20 cellular contexts compared by ENCODE assay signal in the genomic region with DNA sequence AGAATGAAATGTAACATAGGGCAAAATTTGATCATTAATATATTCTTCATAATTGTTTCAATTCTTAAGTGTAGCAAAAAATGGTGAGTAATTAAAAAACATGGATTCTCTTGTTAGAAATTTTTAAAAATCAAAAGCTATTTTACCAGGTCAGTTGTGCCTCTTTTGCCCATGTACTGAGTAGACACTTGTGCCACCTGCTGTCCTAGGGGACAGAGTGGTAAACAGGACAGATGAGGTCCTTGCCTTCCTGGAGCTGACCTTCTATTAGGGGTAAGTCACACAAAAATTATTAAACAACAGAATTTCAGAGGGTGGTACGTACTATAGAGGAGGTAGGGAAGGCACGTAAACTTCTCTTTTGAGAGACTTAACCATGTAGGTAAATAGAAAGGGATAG. TPM values are rescaled to one million over a fixed set of nuclear protein-coding genes. Genes with fewer than 3 reads are reported as not detected.
A peak's percentile ranks its signal among the peaks of the same experiment; 100 is the strongest.
DNase-seq lines count a peak whose midpoint lies in the region; ATAC-seq, FAIRE-seq and TF ChIP-seq lines count a peak whose summit lies in the region.
"Had no signal": no experiment of that assay in that cellular context is flagged by ENCODE, and none has a peak within 500 bp of the region (broad histone marks: within the 10 kb centered on the region; RNA-seq: fewer than 3 reads in every experiment).

No MANE protein-coding gene starts in this region.

- H3K36me3 ChIP-seq in left ventricle myocardium inferior, result no peaks in the 10 kb centered on the region
- H3K36me3 ChIP-seq in MM.1S (replicated peaks; ENCODE audit: insufficient read depth, low read length), result no peaks in the 10 kb centered on the region
- no peaks in the 10 kb centered on the region for H3K36me3 ChIP-seq in GM12878 (ENCODE audit: control insufficient read depth in 2 of 2, insufficient read depth in 2 of 2, low read length in 1 of 2)
- peaks cover 19% of the 10 kb centered on the region for H3K36me3 ChIP-seq in neutrophil
- H3K36me3 ChIP-seq in MG63, result no peaks in the 10 kb centered on the region
- H3K36me3 ChIP-seq: SJCRH30 had no signal

- H3K27ac ChIP-seq in left ventricle myocardium inferior (replicated peaks) (no peak overlapping the region), MM.1S (ENCODE audit: low read length) (no peak overlapping the region), GM12878 (ENCODE audit: control insufficient read depth, insufficient read depth) (no peak overlapping the region), neutrophil (peak overlapping the region; percentile 99)
- H3K27ac ChIP-seq: RWPE1, SJCRH30 had no signal

- H3K4me2 ChIP-seq in MM.1S (ENCODE audit: low read depth, low read length) (no peak overlapping the region), GM12878 (ENCODE audit: control insufficient read depth, insufficient read depth) (no peak overlapping the region)

- in situ Hi-C loops in GM12878 (cut with MboI) (no loop called here), ACHN (cut with HindIII; ENCODE audit: low pct_ligation_motif_present, low pct_unique_long_range_greater_than_20kb, low sequenced_read_pairs) (no loop called here)

- POLR2A ChIA-PET in GM12878 (lab: Charles Lee), result no interaction called here

- H3K27me3 ChIP-seq in left ventricle myocardium inferior (ENCODE audit: low read depth), result no peaks in the 10 kb centered on the region
- no peaks in the 10 kb centered on the region for H3K27me3 ChIP-seq in MM.1S (replicated peaks; ENCODE audit: insufficient read depth, low read length)
- no peaks in the 10 kb centered on the region for H3K27me3 ChIP-seq in GM12878 (replicated peaks in 1 of 2; ENCODE audit: control insufficient read depth in 2 of 2, insufficient read depth in 2 of 2, low read length in 1 of 2)
- no peaks in the 10 kb centered on the region for H3K27me3 ChIP-seq in neutrophil
- no peaks in the 10 kb centered on the region for H3K27me3 ChIP-seq in MG63
- H3K27me3 ChIP-seq: SJCRH30 had no signal

- ATAC-seq in left ventricle myocardium superior, result no peak
- ATAC-seq in GM12878, result peak; percentile 31; the same call in 1 of the 3 replicates

- RAD21 ChIA-PET in GM12878 (lab: Charles Lee; ENCODE audit: unreplicated experiment), result interaction anchor here (0.7 to 1.5 kb wide), 6 partner anchors 76 to 154 kb away, joined by 3 to 5 read pairs (median 4); no protein-coding TSS in a partner anchor

- WGBS in GM12878 (ENCODE audit: insufficient coverage, insufficient replicate concordance, low lambda C conversion rate, missing lambda C conversion rate), result 85% methylated on average over 2 of the region's 2 CpGs

- DNase-seq in left ventricle myocardium inferior, result no peak
- DNase-seq in left ventricle myocardium superior, result no peak
- no peak for DNase-seq in MM.1S
- no peak for DNase-seq in GM12878 (ENCODE audit: low read depth, low spot score)
- no peak for DNase-seq in ACHN
- DNase-seq in stimulated activated CD4-positive, alpha-beta T cell treated with anti-CD3 and anti-CD28 coated beads, Interleukin-2, amount 100 ng/mL, for 48 hours, result no peak
- no peak for DNase-seq in MG63
- DNase-seq: Calu3; CD4-positive, CD25-positive, alpha-beta regulatory T cell; DND-41; GDM1; HCEC 1CT; NCI-H1105 treated with DMSO at 0.1 percent for 48 hours; NCI-H187 treated with DMSO at 0.1 percent for 48 hours; NCI-H446 treated with DMSO at 0.1 percent for 48 hours; NCI-H82; SJCRH30; SW 1271 had no signal

- no peak overlapping the region for H3K4me3 ChIP-seq in left ventricle myocardium inferior
- no peak overlapping the region for H3K4me3 ChIP-seq in MM.1S (ENCODE audit: low read length)
- H3K4me3 ChIP-seq in GM12878, result no peak overlapping the region
- H3K4me3 ChIP-seq in neutrophil (ENCODE audit: low read depth in 1 of 2, low read length in 1 of 2), result peak overlapping the region in 1 of 2 experiments; percentile 87
- no peak overlapping the region for H3K4me3 ChIP-seq in MG63
- H3K4me3 ChIP-seq: SJCRH30 had no signal

- no peak overlapping the region for H2AFZ ChIP-seq in MM.1S (ENCODE audit: low read length)
- no peak overlapping the region for H2AFZ ChIP-seq in GM12878 (ENCODE audit: control insufficient read depth, low read depth, low read length)

- peaks cover 36% of the 10 kb centered on the region for H3K4me1 ChIP-seq in left ventricle myocardium inferior
- 0 out of 2 replicates have a peak, but pooled peaks cover 3% of the 10 kb centered on the region for H3K4me1 ChIP-seq in MM.1S (ENCODE audit: low read length)
- H3K4me1 ChIP-seq in GM12878 (ENCODE audit: control insufficient read depth, insufficient read depth, low read length), result no peaks in the 10 kb centered on the region
- peaks cover 78 to 87% of the 10 kb centered on the region in 2 experiments for H3K4me1 ChIP-seq in neutrophil (ENCODE audit: control insufficient read depth in 1 of 2, insufficient read depth in 1 of 2, low read depth in 1 of 2, low read length in 1 of 2)

- no peak for TF ChIP-seq POLR2A in GM12878 (IDR thresholded peaks at IDR 0.05; ENCODE audit: low read depth, low read length)

- intact Hi-C loops in left ventricle myocardium inferior (cut with micrococcal nuclease), result no loop called here
- intact Hi-C loops in left ventricle myocardium superior (cut with micrococcal nuclease), result no loop called here
- intact Hi-C loops in GM12878 (cut with micrococcal nuclease; ENCODE audit: unreplicated experiment), result no loop called here

- H3K79me2 ChIP-seq in MM.1S (ENCODE audit: low read length) (peaks cover 24% of the 10 kb centered on the region), GM12878 (ENCODE audit: control insufficient read depth, insufficient read depth, low read length) (no peaks in the 10 kb centered on the region)

- H3K9ac ChIP-seq in MM.1S (ENCODE audit: low read length), result no peak overlapping the region
- no peak overlapping the region for H3K9ac ChIP-seq in GM12878 (ENCODE audit: control insufficient read depth, insufficient read depth, low read length)

- H4K20me1 ChIP-seq in MM.1S (ENCODE audit: insufficient read depth, low read length), result no peaks in the 10 kb centered on the region
- no peaks in the 10 kb centered on the region for H4K20me1 ChIP-seq in GM12878 (ENCODE audit: control insufficient read depth, insufficient read depth)

- SMC1A ChIA-PET in GM12878 (lab: Charles Lee; ENCODE audit: uncharacterized antibody, unreplicated experiment), result interaction anchor here (0.8 to 1.6 kb wide), 10 partner anchors 8 to 221 kb away, joined by 3 to 7 read pairs (median 4); partner anchors contain the start of gene AP5S1

- peak; percentile 35 for TF ChIP-seq CTCF in left ventricle myocardium inferior (IDR thresholded peaks at IDR 0.05; ENCODE audit: borderline replicate concordance)
- peak; percentile 6; the same call in 1 of the 2 replicates for TF ChIP-seq CTCF in MM.1S (IDR thresholded peaks at IDR 0.05; ENCODE audit: low read length)
- TF ChIP-seq CTCF in GM12878 (IDR thresholded peaks at IDR 0.05 in 2 of 3, conservative IDR thresholded peaks at IDR 0.05 in 1 of 3; ENCODE audit: control insufficient read depth in 2 of 3, extremely low read depth in 1 of 3, insufficient read depth in 1 of 3, low read depth in 3 of 3, low read length in 3 of 3), result peak in 2 of 3 experiments; percentile 17 to 35; a peak in 3 of 6 replicates
- no peak for TF ChIP-seq CTCF in neutrophil (IDR thresholded peaks at IDR 0.05)

- no peak for TF ChIP-seq EP300 in GM12878 (IDR thresholded peaks at IDR 0.05; ENCODE audit: borderline replicate concordance in 1 of 2, control insufficient read depth in 1 of 2, low read depth in 2 of 2, low read length in 2 of 2)

- no peaks in the 10 kb centered on the region for H3K9me3 ChIP-seq in left ventricle myocardium inferior (replicated peaks)
- no peaks in the 10 kb centered on the region for H3K9me3 ChIP-seq in MM.1S (replicated peaks; ENCODE audit: insufficient read depth, low read length)
- H3K9me3 ChIP-seq in GM12878 (replicated peaks; ENCODE audit: control insufficient read depth, insufficient read depth, low read length), result no peaks in the 10 kb centered on the region
- no peaks in the 10 kb centered on the region for H3K9me3 ChIP-seq in neutrophil
- no peaks in the 10 kb centered on the region for H3K9me3 ChIP-seq in MG63
- H3K9me3 ChIP-seq: SJCRH30 had no signal

- no peaks in the 10 kb centered on the region for H3K9me2 ChIP-seq in MM.1S (replicated peaks; ENCODE audit: insufficient read depth, low read length)

- CTCF ChIA-PET in GM12878 (lab: Yijun Ruan, JAX), result interaction anchor here (0.6 to 4.4 kb wide), 10 partner anchors 17 to 221 kb away, joined by 3 to 19 read pairs (median 4); no protein-coding TSS in a partner anchor

- peak; percentile 39 for TF ChIP-seq RAD21 in GM12878 (IDR thresholded peaks at IDR 0.05; ENCODE audit: insufficient read depth, low read depth, low read length)

- no peak for FAIRE-seq in GM12878 (lab: Jason Lieb, UNC)

- BruUV-seq in GM12878 (replicated peaks; lab: Mats Ljungman, UMichigan), result no TSS peak

- H3F3A ChIP-seq in MM.1S (ENCODE audit: insufficient read depth, low read length), result peaks cover 3% of the 10 kb centered on the region; the same call in 1 of the 2 replicates

TF ChIP-seq in GM12878, 131 proteins besides CTCF, POLR2A, EP300 and RAD21:
- TF ChIP-seq MTA2 (IDR thresholded peaks at IDR 0.05; ENCODE audit: low read depth) (no peak), SMC3 (IDR thresholded peaks at IDR 0.05; ENCODE audit: borderline replicate concordance, low read length) (0 out of 2 replicates have a peak, but pooled peaks have one; percentile 10)

RNA-seq across cellular contexts. Expression of gene RNF24, which starts 6.5 kb away (rescaled TPM):
- total RNA-seq in left ventricle myocardium inferior (5.1 TPM), left ventricle myocardium superior (5.3 TPM), GM12878 (2014; rRNA removed) (2.0 and 2.1 TPM in 2 replicates), GM12878 (2014; rRNA removed; fragmentation: Illumina TruSeq; extraction: Trizol) (1.5 TPM in 2 replicates), GM12878 (2021) (4.9 and 5.4 TPM in 2 replicates)
- total RNA-seq in GM12878 (2013; cell fraction: nucleolus; rRNA removed), result 15.1 and 15.9 TPM in 2 replicates
- polyA plus RNA-seq in GM12878 (2011; ENCODE audit: low read depth), result 3.3 TPM
- polyA plus RNA-seq in GM12878 (2011; rRNA removed) (1.7 and 2.3 TPM in 2 replicates), GM12878 (2014; fragmentation: Illumina TruSeq; extraction: Trizol) (2.2 and 2.7 TPM in 2 replicates), GM12878 (2014; fragmentation: Nextera tagmentation; extraction: Ambion mirVana) (1 to 10 TPM; 1.4 to 1.7 TPM), GM12878 (2014; rRNA removed) (1.5 and 2.6 TPM in 2 replicates), GM12878 (2016; fragmentation: Nextera tagmentation; extraction: Ambion mirVana) (1 to 10 TPM; 4.2 to 4.3 TPM)
- 1.6 and 2.8 TPM in 2 replicates for polyA plus RNA-seq in GM12878 (2011; cell fraction: cytosol; rRNA removed)
- 2.3 and 2.6 TPM in 2 replicates for polyA plus RNA-seq in GM12878 (2011; cell fraction: nucleus; rRNA removed)
- polyA plus RNA-seq in GM12878 (2012), result 4.2 and 4.8 TPM in 2 replicates
- polyA minus RNA-seq in GM12878 (2011; rRNA and poly(A)+ RNA removed), result 1.5 and 1.9 TPM in 2 replicates
- polyA minus RNA-seq in GM12878 (2011; cell fraction: cytosol; rRNA and poly(A)+ RNA removed), result 0.94 and 1.5 TPM in 2 replicates
- 1.1 TPM in 2 replicates for polyA minus RNA-seq in GM12878 (2011; cell fraction: nucleus; rRNA and poly(A)+ RNA removed)
- total RNA-seq in MG63 (2014; rRNA removed; shearing (Covaris generic); ENCODE audit: low replicate concordance), result 2.8 and 4.6 TPM in 2 replicates
